ENCODE assay signal across 17 cellular contexts in the genomic region with DNA sequence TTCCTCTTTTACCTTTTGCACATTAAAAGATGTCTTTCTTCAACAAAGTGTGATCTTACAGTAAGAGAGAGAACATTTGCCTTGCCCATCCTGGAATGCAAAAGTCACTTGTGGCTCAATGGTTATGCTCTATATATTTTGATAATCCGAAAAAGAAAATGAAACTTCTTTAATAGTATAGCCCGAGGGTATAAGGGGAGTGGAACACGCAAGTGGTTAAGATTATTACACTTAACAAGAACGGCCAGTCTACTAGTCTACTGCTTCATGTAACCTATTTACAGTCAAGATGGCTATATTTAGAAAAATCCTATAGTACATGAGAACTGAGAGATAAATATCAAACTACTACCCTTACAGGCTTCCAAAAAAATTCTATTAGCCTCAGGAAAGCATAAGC.
DNase-seq lines count a peak whose midpoint lies in the region; ATAC-seq and TF ChIP-seq lines count a peak whose summit lies in the region.
"Had no signal": no experiment of that assay in that cellular context is flagged by ENCODE, and none has a peak within 500 bp of the region (broad histone marks: within the 10 kb centered on the region; RNA-seq: fewer than 3 reads in every experiment).

No MANE protein-coding gene starts in this region.

- H3K9ac ChIP-seq in OCI-LY3 (ENCODE audit: low read length) = peak overlapping the region; percentile 21

- no peak overlapping the region for H3K27ac Mint-ChIP-seq in activated CD4-positive, alpha-beta memory T cell treated with anti-CD3 and anti-CD28 coated beads, Interleukin-2, amount 10 ng/mL, durations not matched to agents 7 days and 5 days
- H3K27ac Mint-ChIP-seq: CD4-positive, alpha-beta memory T cell; HFFc6 had no signal

- no peaks in the 10 kb centered on the region for H3K9me3 Mint-ChIP-seq in activated CD4-positive, alpha-beta memory T cell treated with anti-CD3 and anti-CD28 coated beads, Interleukin-2, amount 10 ng/mL, durations not matched to agents 7 days and 5 days

- no peaks in the 10 kb centered on the region for H3K9me3 ChIP-seq in OCI-LY3 (ENCODE audit: insufficient read depth, low read length)
- H3K9me3 ChIP-seq: HAP-1 had no signal

- no peaks in the 10 kb centered on the region for H3K4me1 Mint-ChIP-seq in activated CD4-positive, alpha-beta memory T cell treated with anti-CD3 and anti-CD28 coated beads, Interleukin-2, amount 10 ng/mL, durations not matched to agents 7 days and 5 days
- H3K4me1 Mint-ChIP-seq: CD4-positive, alpha-beta memory T cell had no signal

- no peaks in the 10 kb centered on the region for H3K36me3 ChIP-seq in OCI-LY3 (replicated peaks; ENCODE audit: low read depth, low read length)
- H3K36me3 ChIP-seq: HAP-1 had no signal

- TF ChIP-seq CTCF in OCI-LY3 (IDR thresholded peaks at IDR 0.05; ENCODE audit: low read depth, low read length) = no peak

- peak overlapping the region; percentile 49; the same call in 1 of the 2 replicates for H2AFZ ChIP-seq in OCI-LY3 (ENCODE audit: low read depth, low read length)

- H3K4me3 Mint-ChIP-seq in activated CD4-positive, alpha-beta memory T cell treated with anti-CD3 and anti-CD28 coated beads, Interleukin-2, amount 10 ng/mL, durations not matched to agents 7 days and 5 days = no peak overlapping the region
- H3K4me3 Mint-ChIP-seq: CD4-positive, alpha-beta memory T cell; HFFc6 had no signal

- H3K79me2 ChIP-seq in OCI-LY3 (ENCODE audit: low read length) = no peaks in the 10 kb centered on the region

- intact Hi-C loops in posterior cingulate gyrus (cut with DNase I) = no loop called here

- H3K4me2 ChIP-seq in OCI-LY3 (ENCODE audit: low read length) = peak overlapping the region; percentile 78

- H3K4me1 ChIP-seq in OCI-LY3 (ENCODE audit: low read length) = peaks cover 52% of the 10 kb centered on the region
- H3K4me1 ChIP-seq: HAP-1 had no signal

- no peaks in the 10 kb centered on the region for H4K20me1 ChIP-seq in OCI-LY3 (ENCODE audit: insufficient read depth, low read length)

- CTCF ChIA-PET in activated CD4-positive, alpha-beta memory T cell treated with anti-CD3 and anti-CD28 coated beads, Interleukin-2, amount 10 ng/mL, durations not matched to agents 7 days and 5 days (lab: Charles Lee) = no interaction called here

- no peaks in the 10 kb centered on the region for H3K27me3 Mint-ChIP-seq in activated CD4-positive, alpha-beta memory T cell treated with anti-CD3 and anti-CD28 coated beads, Interleukin-2, amount 10 ng/mL, durations not matched to agents 7 days and 5 days
- H3K27me3 Mint-ChIP-seq: CD4-positive, alpha-beta memory T cell had no signal

- DNase-seq in M059J (ENCODE audit: low read depth) (peak; percentile 32), RPMI7951 (ENCODE audit: low read depth) (peak; percentile 48), posterior cingulate gyrus (no peak)
- no peak for DNase-seq in activated CD4-positive, alpha-beta memory T cell treated with anti-CD3 and anti-CD28 coated beads, Interleukin-2, amount 10 ng/mL, durations not matched to agents 7 days and 5 days
- no peak for DNase-seq in stimulated activated CD4-positive, alpha-beta T cell treated with anti-CD3 and anti-CD28 coated beads, Interleukin-1b, Interleukin-23, amount 100 ng/mL, for 48 hours
- DNase-seq: C1 segment of cervical spinal cord; Calu3; CD4-positive, alpha-beta memory T cell; COR-L47; DMS79 treated with DMSO at 0.1 percent for 48 hours; GF-D8; GOT3; HFFc6 had no signal

- H3K4me3 ChIP-seq in OCI-LY3 (ENCODE audit: low read length) = peak overlapping the region; percentile 70
- H3K4me3 ChIP-seq: GM12878, HAP-1 had no signal

- no peak for ATAC-seq in GM19463 (IDR thresholded peaks at IDR 0.05; ENCODE audit: unreplicated experiment)
- ATAC-seq: GM12878 had no signal

- POLR2A ChIA-PET in activated CD4-positive, alpha-beta memory T cell treated with anti-CD3 and anti-CD28 coated beads, Interleukin-2, amount 10 ng/mL, durations not matched to agents 7 days and 5 days (lab: Charles Lee) = no interaction called here

- H3K27ac ChIP-seq in OCI-LY3 (ENCODE audit: low read length) = peak overlapping the region; percentile 38

- H3K27me3 ChIP-seq in OCI-LY3 (ENCODE audit: low read depth, low read length) = 0 out of 2 replicates have a peak, but pooled peaks cover 18% of the 10 kb centered on the region

- H3K36me3 Mint-ChIP-seq in activated CD4-positive, alpha-beta memory T cell treated with anti-CD3 and anti-CD28 coated beads, Interleukin-2, amount 10 ng/mL, durations not matched to agents 7 days and 5 days (ENCODE audit: low read depth) = no peaks in the 10 kb centered on the region
- H3K36me3 Mint-ChIP-seq: CD4-positive, alpha-beta memory T cell had no signal

Comparison
In these comparisons a context has a peak if more than half of its experiments do, and no peak if none do; other contexts are left out.
1. DNase-seq: peak in M059J (single experiment) and RPMI7951 (single experiment); none in activated CD4-positive, alpha-beta memory T cell treated with anti-CD3 and anti-CD28 coated beads, Interleukin-2, amount 10 ng/mL, durations not matched to agents 7 days and 5 days (single experiment), stimulated activated CD4-positive, alpha-beta T cell treated with anti-CD3 and anti-CD28 coated beads, Interleukin-1b, Interleukin-23, amount 100 ng/mL, for 48 hours (single experiment) and posterior cingulate gyrus (0 of 10).